In genomic region chr3:177944228-177944661, GRCh38 we compare ENCODE assay signal across 11 cellular contexts.
DNase-seq lines count a peak whose midpoint lies in the region; ATAC-seq, FAIRE-seq and TF ChIP-seq lines count a peak whose summit lies in the region.
"Had no signal": no experiment of that assay in that cellular context is flagged by ENCODE, and none has a peak within 500 bp of the region (broad histone marks: within the 10 kb centered on the region; RNA-seq: fewer than 3 reads in every experiment).

No MANE protein-coding gene starts in this region.

- H3K36me3 Mint-ChIP-seq in nephron progenitor cell (ENCODE audit: low read depth) = peaks cover 5% of the 10 kb centered on the region

- no peak for ATAC-seq in sciatic nerve

- FAIRE-seq in H54 (lab: Jason Lieb, UNC) = peak; percentile 20

- peaks cover 2% of the 10 kb centered on the region for H3K27me3 Mint-ChIP-seq in nephron progenitor cell (ENCODE audit: low read depth, poor library complexity)

- H3K9me3 Mint-ChIP-seq in nephron progenitor cell = no peaks in the 10 kb centered on the region

- H3K27ac Mint-ChIP-seq in nephron progenitor cell = no peak overlapping the region

- no peak overlapping the region for H3K4me3 ChIP-seq in lower leg skin (ENCODE audit: low read depth, poor library complexity, severe bottlenecking)
- H3K4me3 ChIP-seq: sigmoid colon had no signal

- 68 to 72% methylated on average over 2 of the region's 2 CpGs for WGBS in lower leg skin, 2 donors

- H3K4me1 Mint-ChIP-seq in nephron progenitor cell = peaks cover 43% of the 10 kb centered on the region

- no peak overlapping the region for H3K4me3 Mint-ChIP-seq in nephron progenitor cell

- DNase-seq in CD1c-positive myeloid dendritic cell (ENCODE audit: extremely low spot score) (peak; percentile 74), H54 (ENCODE audit: insufficient read length, low spot score) (no peak), RPMI7951 (ENCODE audit: low read depth) (peak; percentile 22), dermis blood vessel endothelial cell (peak; percentile 57), nephron progenitor cell (no peak), sciatic nerve (ENCODE audit: low spot score) (no peak), NCI-H1417 treated with DMSO at 0.1 percent for 48 hours (lab: John Stamatoyannopoulos, UW) (no peak), lower leg skin (ENCODE audit: low spot score in 2 of 2) (no peak)
- DNase-seq: aorta, NCI-H2029 treated with DMSO at 0.1 percent for 48 hours, sigmoid colon had no signal

- TF ChIP-seq POLR2A in H54 (IDR thresholded peaks at IDR 0.05; ENCODE audit: low read depth, low read length) = no peak
- no peak for TF ChIP-seq POLR2A in lower leg skin (IDR thresholded peaks at IDR 0.05)

- intact Hi-C loops in sciatic nerve (cut with DNase I) = no loop called here
- intact Hi-C loops in lower leg skin (cut with DNase I; ENCODE audit: low total_unique reads) = no loop called here

- TF ChIP-seq CTCF in nephron progenitor cell (IDR thresholded peaks at IDR 0.05) = no peak
- TF ChIP-seq CTCF in lower leg skin (IDR thresholded peaks at IDR 0.05) = no peak

Comparison
In these comparisons a context has a peak if more than half of its experiments do, and no peak if none do; other contexts are left out.
1. DNase-seq: peak in CD1c-positive myeloid dendritic cell (single experiment), RPMI7951 (single experiment) and dermis blood vessel endothelial cell (single experiment); none in H54 (single experiment), nephron progenitor cell (single experiment), sciatic nerve (single experiment), NCI-H1417 treated with DMSO at 0.1 percent for 48 hours (single experiment) and lower leg skin (0 of 2).